26 cellular contexts compared by ENCODE assay signal in genomic region chr14:22336031-22336430, GRCh38.
DNase-seq lines count a peak whose midpoint lies in the region; ATAC-seq, FAIRE-seq and TF ChIP-seq lines count a peak whose summit lies in the region.
"Had no signal": no experiment of that assay in that cellular context is flagged by ENCODE, and none has a peak within 500 bp of the region (broad histone marks: within the 10 kb centered on the region; RNA-seq: fewer than 3 reads in every experiment).

No MANE protein-coding gene starts in this region.

- H2BK12ac ChIP-seq in mesenchymal stem cell (ENCODE audit: low read length in 2 of 2), result no peak overlapping the region

- WGBS in GM12878 (ENCODE audit: insufficient coverage, insufficient replicate concordance, low lambda C conversion rate, missing lambda C conversion rate), result 25% methylated on average over 6 of the region's 6 CpGs
- 68% methylated on average over 6 of the region's 6 CpGs for WGBS in mesenchymal stem cell
- WGBS in testis, 2 donors, result 94 to 95% methylated on average over 6 of the region's 6 CpGs

- H2BK5ac ChIP-seq in mesenchymal stem cell (ENCODE audit: low read depth, low read length, poor library complexity, severe bottlenecking), result no peak overlapping the region

- H2AFZ ChIP-seq in GM12878 (ENCODE audit: control insufficient read depth, low read depth, low read length) (no peak overlapping the region), mesenchymal stem cell (ENCODE audit: low read depth, low read length) (no peak overlapping the region)
- H2AFZ ChIP-seq: GM23338, PC-9 had no signal

- H3K23ac ChIP-seq in mesenchymal stem cell (ENCODE audit: low read length in 2 of 2), result no peak overlapping the region

- H3K9ac ChIP-seq in GM12878 (ENCODE audit: control insufficient read depth, insufficient read depth, low read length) (no peak overlapping the region), mesenchymal stem cell (ENCODE audit: low read length) (no peak overlapping the region)
- H3K9ac ChIP-seq: BLaER1 treated with 17β-estradiol and CSF1 and Interleukin-3, amounts not matched to agents 10 nM and 100 nM had no signal

- H2AK5ac ChIP-seq in mesenchymal stem cell (ENCODE audit: low read length, severe bottlenecking), result no peak overlapping the region

- peak; percentile 5 for FAIRE-seq in GM12892 (lab: Jason Lieb, UNC)
- FAIRE-seq in GM12878 (lab: Jason Lieb, UNC), result no peak
- FAIRE-seq: A549 had no signal

- H3K4me2 ChIP-seq in GM12878 (ENCODE audit: control insufficient read depth, insufficient read depth) (no peak overlapping the region), mesenchymal stem cell (ENCODE audit: low read length, poor library complexity, severe bottlenecking) (no peak overlapping the region)
- H3K4me2 ChIP-seq: A549; BLaER1 treated with 17β-estradiol and CSF1 and Interleukin-3, amounts not matched to agents 10 nM and 100 nM; GM23338; PC-9 had no signal

- H3K4me1 ChIP-seq in GM12878 (ENCODE audit: control insufficient read depth, insufficient read depth, low read length) (no peaks in the 10 kb centered on the region), mesenchymal stem cell (ENCODE audit: control insufficient read depth, insufficient read depth, low read depth, low read length) (peaks cover 4% of the 10 kb centered on the region), testis (peaks cover 14% of the 10 kb centered on the region)

- DNase-seq in COLO668 (lab: John Stamatoyannopoulos, UW; ENCODE audit: unreplicated experiment) (peak; percentile 30), GM12892 (ENCODE audit: insufficient read length) (no peak), GM12878 (ENCODE audit: low read depth, low spot score) (no peak), mesenchymal stem cell (peak; percentile 47), iPS-NIHi7 (ENCODE audit: extremely low spot score) (no peak), testis (no peak), dorsolateral prefrontal cortex (no peak)
- DNase-seq: AML-193, Caco-2, DMS79 treated with DMSO at 0.1 percent for 48 hours, H9, IMR-90, MG63, NCI-H1105 treated with DMSO at 0.1 percent for 48 hours, NCI-H146, NCI-H2029, NCI-H446 treated with DMSO at 0.1 percent for 48 hours, NCI-H526, NCI-H82, PC-9, SIG-M5 had no signal

- in situ Hi-C loops in GM12878 (cut with MboI), result no loop called here

- H3K18ac ChIP-seq in mesenchymal stem cell (ENCODE audit: low read depth in 1 of 2, low read length in 2 of 2), result no peak overlapping the region

- H3K9me3 ChIP-seq in GM12878 (replicated peaks; ENCODE audit: control insufficient read depth, insufficient read depth, low read length) (no peaks in the 10 kb centered on the region), mesenchymal stem cell (ENCODE audit: control insufficient read depth, low read length) (no peaks in the 10 kb centered on the region), testis (no peaks in the 10 kb centered on the region)
- H3K9me3 ChIP-seq: A549; BLaER1 treated with 17β-estradiol and CSF1 and Interleukin-3, amounts not matched to agents 10 nM and 100 nM; Caco-2; MG63 had no signal

- SMC1A ChIA-PET in GM12878 (lab: Charles Lee; ENCODE audit: uncharacterized antibody, unreplicated experiment), result interaction anchor here (0.6 to 6.1 kb wide), 7 partner anchors 10 to 97 kb away, joined by 3 to 53 read pairs (median 4); no protein-coding TSS in a partner anchor

- no peaks in the 10 kb centered on the region for H3K79me1 ChIP-seq in mesenchymal stem cell (replicated peaks; ENCODE audit: low read length, poor library complexity, severe bottlenecking)

- H4K20me1 ChIP-seq in GM12878 (ENCODE audit: control insufficient read depth, insufficient read depth), result no peaks in the 10 kb centered on the region
- H4K20me1 ChIP-seq: BLaER1 treated with 17β-estradiol and CSF1 and Interleukin-3, amounts not matched to agents 10 nM and 100 nM had no signal

- H2BK120ac ChIP-seq in mesenchymal stem cell (ENCODE audit: low read depth, low read length), result no peak overlapping the region

- H3K36me3 ChIP-seq in GM12878 (ENCODE audit: control insufficient read depth in 2 of 2, insufficient read depth in 2 of 2, low read length in 1 of 2) (no peaks in the 10 kb centered on the region), mesenchymal stem cell (ENCODE audit: control insufficient read depth in 1 of 2, insufficient read depth in 2 of 2, low read depth in 1 of 2, low read length in 2 of 2) (no peaks in the 10 kb centered on the region), testis (ENCODE audit: low read depth, missing control alignments) (no peaks in the 10 kb centered on the region)
- H3K36me3 ChIP-seq: BLaER1 treated with 17β-estradiol and CSF1 and Interleukin-3, amounts not matched to agents 10 nM and 100 nM; MG63 had no signal

- ATAC-seq in GM12878, result no peak; the same call in 2 of the 3 replicates
- ATAC-seq: A549, GM23338 had no signal

- no peak for TF ChIP-seq EP300 in GM12878 (IDR thresholded peaks at IDR 0.05; ENCODE audit: borderline replicate concordance in 1 of 2, control insufficient read depth in 1 of 2, low read depth in 2 of 2, low read length in 2 of 2)

- H3K27me3 ChIP-seq in GM12878 (replicated peaks in 1 of 2; ENCODE audit: control insufficient read depth in 2 of 2, insufficient read depth in 2 of 2, low read length in 1 of 2), result no peaks in the 10 kb centered on the region
- H3K27me3 ChIP-seq in mesenchymal stem cell (ENCODE audit: control insufficient read depth in 1 of 2, insufficient read depth in 1 of 2, low read length in 2 of 2), result peaks cover 0 to 7% of the 10 kb centered on the region in 2 experiments
- no peaks in the 10 kb centered on the region for H3K27me3 ChIP-seq in testis
- H3K27me3 ChIP-seq in dorsolateral prefrontal cortex, result no peaks in the 10 kb centered on the region
- H3K27me3 ChIP-seq: BLaER1 treated with 17β-estradiol and CSF1 and Interleukin-3, amounts not matched to agents 10 nM and 100 nM; MG63 had no signal

- intact Hi-C loops in GM12878 (cut with micrococcal nuclease; ENCODE audit: unreplicated experiment) (loop anchor here (5.0 kb wide), 1 partner anchor 36 kb away; no protein-coding TSS in a partner anchor), testis (cut with DNase I; ENCODE audit: low total_unique reads) (no loop called here), dorsolateral prefrontal cortex (cut with DNase I) (loop anchor here in 1 of 2 donors (5.0 kb wide), 1 partner anchor 36 kb away; no protein-coding TSS in a partner anchor)

- TF ChIP-seq CTCF in GM12878 (IDR thresholded peaks at IDR 0.05 in 2 of 3, conservative IDR thresholded peaks at IDR 0.05 in 1 of 3; ENCODE audit: control insufficient read depth in 2 of 3, extremely low read depth in 1 of 3, insufficient read depth in 1 of 3, low read depth in 3 of 3, low read length in 3 of 3), result no peak
- TF ChIP-seq CTCF in testis (IDR thresholded peaks at IDR 0.05), result no peak
- TF ChIP-seq CTCF in dorsolateral prefrontal cortex (IDR thresholded peaks at IDR 0.05 in 54 of 56, conservative IDR thresholded peaks at IDR 0.05 in 2 of 56; ENCODE audit: low read depth in 1 of 56, partially characterized antibody in 56 of 56), result no peak

- no peak overlapping the region for H3K14ac ChIP-seq in mesenchymal stem cell (ENCODE audit: low read length in 2 of 2)

- H4K91ac ChIP-seq in mesenchymal stem cell (ENCODE audit: low read length), result no peak overlapping the region

- H3K4ac ChIP-seq in mesenchymal stem cell (ENCODE audit: low read depth in 1 of 2, low read length in 2 of 2), result no peak overlapping the region

- H3K4me3 ChIP-seq in GM12878 (no peak overlapping the region), mesenchymal stem cell (ENCODE audit: insufficient read depth in 1 of 2, low read depth in 1 of 2, low read length in 2 of 2) (no peak overlapping the region), testis (no peak overlapping the region), dorsolateral prefrontal cortex (no peak overlapping the region)
- H3K4me3 ChIP-seq: A549; BLaER1 treated with 17β-estradiol and CSF1 and Interleukin-3, amounts not matched to agents 10 nM and 100 nM; GM23338; MG63; PC-9; SK-N-MC had no signal

- BruUV-seq in GM12878 (replicated peaks; lab: Mats Ljungman, UMichigan), result no TSS peak

- no peak for TF ChIP-seq RAD21 in GM12878 (IDR thresholded peaks at IDR 0.05; ENCODE audit: insufficient read depth, low read depth, low read length)

- no peak for TF ChIP-seq POLR2A in GM12892 (IDR thresholded peaks at IDR 0.05; ENCODE audit: low read depth, low read length)
- no peak for TF ChIP-seq POLR2A in GM12878 (IDR thresholded peaks at IDR 0.05; ENCODE audit: low read depth, low read length)
- TF ChIP-seq POLR2A in testis (IDR thresholded peaks at IDR 0.05), result no peak

- RAD21 ChIA-PET in GM12878 (lab: Charles Lee; ENCODE audit: unreplicated experiment), result interaction anchor here (0.6 to 1.4 kb wide), 6 partner anchors 10 to 135 kb away, joined by 3 to 4 read pairs (median 3); no protein-coding TSS in a partner anchor

- no peak overlapping the region for H3K27ac ChIP-seq in GM12878 (ENCODE audit: control insufficient read depth, insufficient read depth)
- H3K27ac ChIP-seq in mesenchymal stem cell (ENCODE audit: low read length, poor library complexity, severe bottlenecking), result no peak overlapping the region
- no peak overlapping the region for H3K27ac ChIP-seq in testis
- peak overlapping the region in 17 of 59 donors; percentile 6 to 94 (median 77) for H3K27ac ChIP-seq in dorsolateral prefrontal cortex
- H3K27ac ChIP-seq: A549; BLaER1 treated with 17β-estradiol and CSF1 and Interleukin-3, amounts not matched to agents 10 nM and 100 nM; PC-9; RWPE1; SK-N-MC had no signal

- no peak overlapping the region for H2BK15ac ChIP-seq in mesenchymal stem cell (ENCODE audit: low read depth, poor library complexity, severe bottlenecking)

- H4K8ac ChIP-seq in mesenchymal stem cell (ENCODE audit: low read length), result no peak overlapping the region

- CTCF ChIA-PET in GM12878 (lab: Yijun Ruan, JAX), result interaction anchor here (0.7 to 7.9 kb wide), 4 partner anchors 16 to 55 kb away, joined by 3 to 74 read pairs (median 4); no protein-coding TSS in a partner anchor

- H3K79me2 ChIP-seq in GM12878 (ENCODE audit: control insufficient read depth, insufficient read depth, low read length), result no peaks in the 10 kb centered on the region

- POLR2A ChIA-PET in GM12878 (lab: Charles Lee), result no interaction called here

TF ChIP-seq in GM12878, 131 proteins besides CTCF, POLR2A, EP300 and RAD21 (continues in another document):
- TF ChIP-seq ZNF274 (IDR thresholded peaks at IDR 0.05; ENCODE audit: insufficient read depth, insufficient read length), result no peak
- TF ChIP-seq BMI1 (IDR thresholded peaks at IDR 0.05; ENCODE audit: borderline replicate concordance), result no peak
- TF ChIP-seq HDAC6 (IDR thresholded peaks at IDR 0.05; ENCODE audit: unreplicated experiment), result no peak
- TF ChIP-seq MXI1 (IDR thresholded peaks at IDR 0.05; ENCODE audit: low read depth, low read length), result no peak
- no peak for TF ChIP-seq RUNX3 (IDR thresholded peaks at IDR 0.05; ENCODE audit: low read length)
- TF ChIP-seq LARP7 (IDR thresholded peaks at IDR 0.05), result no peak
- TF ChIP-seq NFYA (IDR thresholded peaks at IDR 0.05; ENCODE audit: borderline replicate concordance, low read depth, low read length), result no peak
- TF ChIP-seq BHLHE40 (IDR thresholded peaks at IDR 0.05; ENCODE audit: borderline replicate concordance in 1 of 2, low read depth in 2 of 2, low read length in 1 of 2), result peak in 1 of 2 experiments; percentile 17; a peak in 1 of 4 replicates

Comparison
In these comparisons a context has a peak if more than half of its experiments do, and no peak if none do; other contexts are left out.
1. DNase-seq: peak in COLO668 (single experiment) and mesenchymal stem cell (single experiment); none in GM12892 (single experiment), GM12878 (single experiment), iPS-NIHi7 (single experiment), testis (single experiment) and dorsolateral prefrontal cortex (0 of 10).